ENCODE assay signal across 1 cellular context in genomic region chr11:92769125-92769524, GRCh38.
TF ChIP-seq lines count a peak whose summit lies in the region.

No MANE protein-coding gene starts in this region.

TF ChIP-seq in SK-N-SH, 30 proteins besides CTCF, POLR2A, EP300 and RAD21 (continued from another document):
- TF ChIP-seq REST (IDR thresholded peaks at IDR 0.05; ENCODE audit: low read depth, low read length) (no peak), GATA2 (CRISPR knock-in tag; IDR thresholded peaks at IDR 0.05) (no peak), NFIC (IDR thresholded peaks at IDR 0.05; ENCODE audit: borderline replicate concordance) (no peak), FOXM1 (IDR thresholded peaks at IDR 0.05; ENCODE audit: low read depth) (no peak), MEF2A (IDR thresholded peaks at IDR 0.05; ENCODE audit: borderline replicate concordance, low read depth) (no peak), NRF1 (IDR thresholded peaks at IDR 0.05; ENCODE audit: low read depth, low read length) (no peak)
TF ChIP-seq in SK-N-SH: peak in this region for 0.
